8 cellular contexts compared by ENCODE assay signal in the genomic region with DNA sequence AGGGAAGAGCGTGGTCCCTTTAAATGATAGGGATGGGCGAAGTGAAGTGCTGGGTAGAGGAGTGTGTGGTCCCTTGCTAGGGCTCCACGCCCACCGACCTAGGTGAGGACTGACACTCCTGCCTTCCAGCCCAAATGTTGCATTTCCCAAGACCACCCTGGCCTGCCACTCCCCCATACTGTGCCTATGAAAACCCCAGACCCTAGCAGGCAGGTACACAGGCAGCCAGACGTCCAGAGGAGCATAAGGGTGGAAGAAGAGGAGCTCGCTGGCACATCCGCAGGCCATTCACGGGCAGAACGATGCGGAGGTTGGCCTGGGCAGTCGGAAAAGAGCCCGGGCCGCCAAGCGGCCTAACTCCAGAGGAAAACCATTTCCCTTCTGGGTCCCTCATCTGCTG. TPM values are rescaled to one million over a fixed set of nuclear protein-coding genes. Genes with fewer than 3 reads are reported as not detected.
DNase-seq lines count a peak whose midpoint lies in the region; ATAC-seq and TF ChIP-seq lines count a peak whose summit lies in the region.

No MANE protein-coding gene starts in this region.

- peak overlapping the region; percentile 99 for H2AFZ ChIP-seq in MM.1S (ENCODE audit: low read length)

- H3K27me3 ChIP-seq in MM.1S (replicated peaks; ENCODE audit: insufficient read depth, low read length) = no peaks in the 10 kb centered on the region
- no peaks in the 10 kb centered on the region for H3K27me3 ChIP-seq in effector memory CD4-positive, alpha-beta T cell (replicated peaks; ENCODE audit: control insufficient read depth, insufficient read depth, low read length, poor library complexity, severe bottlenecking)
- peaks cover 5% of the 10 kb centered on the region for H3K27me3 ChIP-seq in neutrophil

- DNase-seq in Caki2 (ENCODE audit: low read depth) (peak; percentile 1), MM.1S (no peak), SIG-M5 (lab: John Stamatoyannopoulos, UW) (no peak), AML-193 (lab: John Stamatoyannopoulos, UW) (no peak)
- DNase-seq in effector memory CD4-positive, alpha-beta T cell = no peak

- no peak overlapping the region for H3K9ac ChIP-seq in MM.1S (ENCODE audit: low read length)

- no peaks in the 10 kb centered on the region for H3F3A ChIP-seq in MM.1S (ENCODE audit: insufficient read depth, low read length)

- H3K4me3 ChIP-seq in MM.1S (ENCODE audit: low read length) = peak overlapping the region; percentile 90
- H3K4me3 ChIP-seq in effector memory CD4-positive, alpha-beta T cell (ENCODE audit: insufficient read depth, low read depth, low read length, poor library complexity, severe bottlenecking) = peak overlapping the region; percentile 92
- H3K4me3 ChIP-seq in neutrophil (ENCODE audit: low read depth in 1 of 2, low read length in 1 of 2) = peak overlapping the region; percentile 88 to 97

- H3K4me1 ChIP-seq in MM.1S (ENCODE audit: low read length) (peaks cover 15% of the 10 kb centered on the region; the same call in 1 of the 2 replicates), neutrophil (ENCODE audit: control insufficient read depth in 1 of 2, insufficient read depth in 1 of 2, low read depth in 1 of 2, low read length in 1 of 2) (peaks cover 41 to 44% of the 10 kb centered on the region in 2 experiments)
- H3K4me1 ChIP-seq in effector memory CD4-positive, alpha-beta T cell (ENCODE audit: control insufficient read depth, insufficient read depth, low read length, poor library complexity, severe bottlenecking) = peaks cover 9% of the 10 kb centered on the region

- TF ChIP-seq CTCF in MM.1S (IDR thresholded peaks at IDR 0.05; ENCODE audit: low read length) (no peak), neutrophil (IDR thresholded peaks at IDR 0.05) (no peak)

- peaks cover 44% of the 10 kb centered on the region for H3K79me2 ChIP-seq in MM.1S (ENCODE audit: low read length)

- H3K27ac ChIP-seq in MM.1S (ENCODE audit: low read length) (no peak overlapping the region), neutrophil (no peak overlapping the region)
- no peak overlapping the region for H3K27ac ChIP-seq in effector memory CD4-positive, alpha-beta T cell (ENCODE audit: insufficient read depth, low read length, poor library complexity, severe bottlenecking)

- H4K20me1 ChIP-seq in MM.1S (ENCODE audit: insufficient read depth, low read length) = no peaks in the 10 kb centered on the region

- no peaks in the 10 kb centered on the region for H3K9me2 ChIP-seq in MM.1S (replicated peaks; ENCODE audit: insufficient read depth, low read length)

- peak overlapping the region; percentile 87 for H3K4me2 ChIP-seq in MM.1S (ENCODE audit: low read depth, low read length)

- in situ Hi-C loops in Caki2 (cut with HindIII; ENCODE audit: low pct_unique_long_range_greater_than_20kb, low sequenced_read_pairs) = no loop called here

- H3K9me3 ChIP-seq in MM.1S (replicated peaks; ENCODE audit: insufficient read depth, low read length) = no peaks in the 10 kb centered on the region
- no peaks in the 10 kb centered on the region for H3K9me3 ChIP-seq in effector memory CD4-positive, alpha-beta T cell (ENCODE audit: control insufficient read depth, low read length)
- no peaks in the 10 kb centered on the region for H3K9me3 ChIP-seq in neutrophil

- H3K36me3 ChIP-seq in MM.1S (replicated peaks; ENCODE audit: insufficient read depth, low read length) (no peaks in the 10 kb centered on the region), neutrophil (no peaks in the 10 kb centered on the region)
- no peaks in the 10 kb centered on the region for H3K36me3 ChIP-seq in effector memory CD4-positive, alpha-beta T cell (ENCODE audit: control insufficient read depth, insufficient read depth, low read length)

- ATAC-seq in HG02642 (IDR thresholded peaks at IDR 0.05; ENCODE audit: poor library complexity, unreplicated experiment) (no peak), HG02623 (IDR thresholded peaks at IDR 0.05; ENCODE audit: unreplicated experiment) (no peak)

RNA-seq across cellular contexts. Expression of a gene that starts 0.8 kb away (rescaled TPM):
- total RNA-seq in Caki2 (2014; rRNA removed; shearing (Covaris generic); ENCODE audit: low replicate concordance) = 6.6 and 11.3 TPM in 2 replicates

RNA-seq across cellular contexts. Expression of a gene that starts 58.3 kb away (rescaled TPM):
- 3.8 and 6.2 TPM in 2 replicates for total RNA-seq in Caki2 (2014; rRNA removed; shearing (Covaris generic); ENCODE audit: low replicate concordance)
